In the genomic region with DNA sequence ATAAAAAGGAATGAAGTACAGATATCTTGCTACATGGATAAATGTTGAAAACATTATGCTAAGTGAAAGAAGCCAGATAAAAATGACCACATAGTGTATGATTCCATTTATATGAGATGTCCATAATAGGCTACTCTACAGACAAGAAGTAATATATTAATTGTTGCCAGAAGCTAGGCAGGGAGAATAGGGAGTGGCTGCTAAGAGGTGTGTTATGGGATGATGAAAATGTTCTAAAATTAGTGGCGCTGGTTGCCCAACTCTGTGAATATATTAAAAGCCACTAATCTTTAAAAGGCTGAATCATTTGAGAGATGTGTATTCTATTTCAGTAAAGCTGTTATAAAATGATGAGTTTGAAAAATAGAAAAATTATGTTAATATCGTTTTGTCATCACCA, we compare ENCODE assay signal across 24 cellular contexts.
A peak's percentile ranks its signal among the peaks of the same experiment; 100 is the strongest.
DNase-seq lines count a peak whose midpoint lies in the region; ATAC-seq and TF ChIP-seq lines count a peak whose summit lies in the region.
"Had no signal": no experiment of that assay in that cellular context is flagged by ENCODE, and none has a peak within 500 bp of the region (broad histone marks: within the 10 kb centered on the region; RNA-seq: fewer than 3 reads in every experiment).

No MANE protein-coding gene starts in this region.

- no peak overlapping the region for H3K4me3 ChIP-seq in epithelial cell of esophagus (ENCODE audit: low read length)
- H3K4me3 ChIP-seq in right cardiac atrium (ENCODE audit: low read length) = no peak overlapping the region
- H3K4me3 ChIP-seq: prostate gland, skin epidermis, thyroid gland had no signal

- H3K27ac ChIP-seq in right cardiac atrium (ENCODE audit: low read length) = no peak overlapping the region
- H3K27ac ChIP-seq: prostate gland, skin epidermis, thyroid gland, WERI-Rb-1 had no signal

- in situ Hi-C loops in G401 (cut with HindIII; ENCODE audit: low sequenced_read_pairs) = no loop called here

- intact Hi-C loops in Right ventricle myocardium inferior (cut with DNase I) (loop anchor here (10.0 kb wide), 1 partner anchor 91 kb away; no protein-coding TSS in a partner anchor), cardiac septum (cut with DNase I) (no loop called here), right cardiac atrium (cut with DNase I) (no loop called here)

- DNase-seq in Right ventricle myocardium inferior (ENCODE audit: missing footprints) = no peak
- no peak for DNase-seq in cardiac septum (ENCODE audit: low spot score)
- DNase-seq in epithelial cell of esophagus (ENCODE audit: low read depth) = peak; percentile 11
- no peak for DNase-seq in right cardiac atrium
- DNase-seq in NCI-H187 treated with DMSO at 0.1 percent for 48 hours (lab: John Stamatoyannopoulos, UW) = no peak
- DNase-seq in natural killer cell treated with Interleukin-12 subunit alpha and Interleukin-12 subunit beta and Interleukin-15 and Interleukin-18, amount 100 ng/mL, for 72 hours (ENCODE audit: low spot score) = no peak
- no peak for DNase-seq in G401 (ENCODE audit: low spot score)
- no peak for DNase-seq in HK-2 (ENCODE audit: unreplicated experiment)
- DNase-seq: 8988T; activated CD4-positive, alpha-beta T cell treated with anti-CD3 and anti-CD28 coated beads for 48 hours; activated gamma-delta T cell; activated T-cell treated with anti-CD3 and anti-CD28 coated beads, Interleukin-2, amount 50 U/mL, for 24 hours; CD4-positive, alpha-beta T cell; cerebellar nuclear complex; naive B cell; NCI-H1105; NCI-H2029 treated with DMSO at 0.1 percent for 48 hours; NCI-H345; thyroid gland; WERI-Rb-1 had no signal

- H3K27me3 Mint-ChIP-seq in natural killer cell treated with Interleukin-12 subunit alpha and Interleukin-12 subunit beta and Interleukin-15 and Interleukin-18, amount 100 ng/mL, for 72 hours = no peaks in the 10 kb centered on the region
- H3K27me3 Mint-ChIP-seq: memory B cell had no signal

- 69% methylated on average over 2 of the region's 2 CpGs for WGBS in right cardiac atrium

- no peaks in the 10 kb centered on the region for H3K27me3 ChIP-seq in right cardiac atrium (ENCODE audit: control insufficient read depth, insufficient read depth)
- H3K27me3 ChIP-seq: thyroid gland had no signal

- H3K27ac Mint-ChIP-seq in natural killer cell treated with Interleukin-12 subunit alpha and Interleukin-12 subunit beta and Interleukin-15 and Interleukin-18, amount 100 ng/mL, for 72 hours = no peak overlapping the region
- H3K27ac Mint-ChIP-seq: activated T-cell treated with anti-CD3 and anti-CD28 coated beads, Interleukin-2, amount 50 U/mL, for 24 hours; CD4-positive, alpha-beta T cell; memory B cell; naive B cell; stimulated activated naive CD8-positive, alpha-beta T cell treated with anti-CD3 and anti-CD28 coated beads, Interleukin-15, Interleukin-2, amounts not matched to agents 100 ng/mL and 50 ng/mL, for 24 hours had no signal

- ATAC-seq in Right ventricle myocardium inferior (peak; percentile 70), right cardiac atrium (peak; percentile 70 to 78)
- no peak for ATAC-seq in natural killer cell treated with Interleukin-12 subunit alpha and Interleukin-12 subunit beta and Interleukin-15 and Interleukin-18, amount 100 ng/mL, for 72 hours

- H3K9me3 ChIP-seq in right cardiac atrium (ENCODE audit: control insufficient read depth, low read length) = no peaks in the 10 kb centered on the region
- H3K9me3 ChIP-seq: prostate gland, thyroid gland had no signal

- no peak overlapping the region for H3K4me3 Mint-ChIP-seq in natural killer cell treated with Interleukin-12 subunit alpha and Interleukin-12 subunit beta and Interleukin-15 and Interleukin-18, amount 100 ng/mL, for 72 hours
- H3K4me3 Mint-ChIP-seq: activated T-cell treated with anti-CD3 and anti-CD28 coated beads, Interleukin-2, amount 50 U/mL, for 24 hours; CD4-positive, alpha-beta T cell; memory B cell; naive B cell; stimulated activated naive CD8-positive, alpha-beta T cell treated with anti-CD3 and anti-CD28 coated beads, Interleukin-15, Interleukin-2, amounts not matched to agents 100 ng/mL and 50 ng/mL, for 24 hours had no signal

- H3K9me3 Mint-ChIP-seq in natural killer cell treated with Interleukin-12 subunit alpha and Interleukin-12 subunit beta and Interleukin-15 and Interleukin-18, amount 100 ng/mL, for 72 hours = no peaks in the 10 kb centered on the region
- H3K9me3 Mint-ChIP-seq: activated T-cell treated with anti-CD3 and anti-CD28 coated beads, Interleukin-2, amount 50 U/mL, for 24 hours; CD4-positive, alpha-beta T cell; memory B cell; stimulated activated naive CD8-positive, alpha-beta T cell treated with anti-CD3 and anti-CD28 coated beads, Interleukin-15, Interleukin-2, amounts not matched to agents 100 ng/mL and 50 ng/mL, for 24 hours had no signal

- H3K36me3 Mint-ChIP-seq in natural killer cell treated with Interleukin-12 subunit alpha and Interleukin-12 subunit beta and Interleukin-15 and Interleukin-18, amount 100 ng/mL, for 72 hours = no peaks in the 10 kb centered on the region
- H3K36me3 Mint-ChIP-seq: memory B cell, naive B cell had no signal

- H3K4me1 ChIP-seq in right cardiac atrium (ENCODE audit: control insufficient read depth, insufficient read depth, low read length) = peaks cover 4% of the 10 kb centered on the region
- H3K4me1 ChIP-seq: prostate gland, thyroid gland had no signal

- peaks cover 14 to 17% of the 10 kb centered on the region in 2 donors for H3K4me1 Mint-ChIP-seq in natural killer cell treated with Interleukin-12 subunit alpha and Interleukin-12 subunit beta and Interleukin-15 and Interleukin-18, amount 100 ng/mL, for 72 hours (ENCODE audit: low read depth in 2 of 2)
- H3K4me1 Mint-ChIP-seq: memory B cell, naive B cell had no signal

- TF ChIP-seq CTCF in epithelial cell of esophagus (IDR thresholded peaks at IDR 0.05; ENCODE audit: insufficient read depth, low read depth, low read length, missing control alignments) = no peak

Comparison
In these comparisons a context has a peak if more than half of its experiments do, and no peak if none do; other contexts are left out.
1. ATAC-seq: peak in Right ventricle myocardium inferior (single experiment) and right cardiac atrium (2 of 2); none in natural killer cell treated with Interleukin-12 subunit alpha and Interleukin-12 subunit beta and Interleukin-15 and Interleukin-18, amount 100 ng/mL, for 72 hours (0 of 2).